10 cellular contexts compared by ENCODE assay signal in the genomic region with DNA sequence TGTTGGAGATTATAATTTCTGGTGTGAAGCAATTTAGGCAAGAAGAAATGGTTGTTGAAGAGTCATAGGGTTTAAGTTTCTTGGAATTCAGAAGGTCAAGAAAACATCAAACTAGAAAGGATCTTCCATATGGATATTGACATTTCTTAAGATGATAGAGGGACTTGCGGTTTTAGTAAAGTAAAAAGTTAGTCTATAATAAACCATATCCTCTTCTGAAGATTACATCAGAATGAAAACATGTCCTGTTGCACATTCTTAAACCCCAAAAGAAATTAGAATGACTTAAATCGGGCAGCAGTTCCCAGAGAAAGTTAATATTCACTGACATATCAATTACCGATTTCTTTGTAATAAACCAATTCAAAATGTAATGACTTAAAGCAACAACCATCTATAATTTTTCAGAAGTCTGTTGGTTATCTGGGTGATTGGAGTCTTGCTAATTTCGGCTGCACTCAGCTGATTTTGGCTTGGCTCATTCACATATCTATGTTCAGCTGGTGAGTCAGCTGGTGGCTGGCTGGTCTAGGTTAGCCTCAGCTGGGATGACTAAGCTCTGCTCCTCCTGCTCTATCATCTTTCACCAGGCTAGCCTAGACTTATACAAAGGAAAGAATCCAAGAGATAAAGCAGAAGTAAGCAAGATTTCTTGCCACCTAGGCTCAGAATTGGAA. TPM values are rescaled to one million over a fixed set of nuclear protein-coding genes. Genes with fewer than 3 reads are reported as not detected.
DNase-seq lines count a peak whose midpoint lies in the region; ATAC-seq, FAIRE-seq and TF ChIP-seq lines count a peak whose summit lies in the region.
"Had no signal": no experiment of that assay in that cellular context is flagged by ENCODE, and none has a peak within 500 bp of the region (broad histone marks: within the 10 kb centered on the region; RNA-seq: fewer than 3 reads in every experiment).

No MANE protein-coding gene starts in this region.

- CTCF ChIA-PET in activated naive CD4-positive, alpha-beta T cell treated with anti-CD3 and anti-CD28 coated beads, Interleukin-2, amount 10 ng/mL, durations not matched to agents 7 days and 5 days (lab: Charles Lee): no interaction called here

- no peaks in the 10 kb centered on the region for H3K36me3 ChIP-seq in small intestine (ENCODE audit: control insufficient read depth in 2 of 2, insufficient read depth in 2 of 2, low read length in 2 of 2)
- H3K36me3 ChIP-seq in sigmoid colon: no peaks in the 10 kb centered on the region
- H3K36me3 ChIP-seq: neural progenitor cell had no signal

- intact Hi-C loops in sigmoid colon (cut with DNase I): no loop called here

- peak; percentile 63 to 76 for ATAC-seq in activated naive CD4-positive, alpha-beta T cell treated with anti-CD3 and anti-CD28 coated beads, Interleukin-2, amount 50 U/mL, for 72 hours

- H3K9me3 ChIP-seq in small intestine (ENCODE audit: control insufficient read depth, low read depth): no peaks in the 10 kb centered on the region
- H3K9me3 ChIP-seq in sigmoid colon: no peaks in the 10 kb centered on the region

- H3K27ac Mint-ChIP-seq in activated naive CD4-positive, alpha-beta T cell treated with anti-CD3 and anti-CD28 coated beads, Interleukin-2, amount 50 U/mL, for 72 hours: no peak overlapping the region
- no peak overlapping the region for H3K27ac Mint-ChIP-seq in activated naive CD4-positive, alpha-beta T cell treated with anti-CD3 and anti-CD28 coated beads, Interleukin-2, amount 10 ng/mL, durations not matched to agents 7 days and 5 days
- no peak overlapping the region for H3K27ac Mint-ChIP-seq in endothelial cell (ENCODE audit: unreplicated experiment)
- H3K27ac Mint-ChIP-seq: neural progenitor cell had no signal

- H3K4me3 ChIP-seq in fibroblast of pulmonary artery (replicated peaks; ENCODE audit: low read depth, low read length) (no peak overlapping the region), small intestine (ENCODE audit: low read depth in 1 of 2, low read length in 2 of 2) (no peak overlapping the region), sigmoid colon (no peak overlapping the region)
- H3K4me3 ChIP-seq: neural progenitor cell had no signal

- peaks cover 4% of the 10 kb centered on the region for H3K27me3 Mint-ChIP-seq in activated naive CD4-positive, alpha-beta T cell treated with anti-CD3 and anti-CD28 coated beads, Interleukin-2, amount 10 ng/mL, durations not matched to agents 7 days and 5 days
- H3K27me3 Mint-ChIP-seq in endothelial cell (ENCODE audit: unreplicated experiment): peaks cover 2% of the 10 kb centered on the region

- WGBS in small intestine, 3 donors: 63 to 73% (median 69%) methylated on average over 4 of the region's 4 CpGs
- 64 to 77% methylated on average over 4 of the region's 4 CpGs for WGBS in sigmoid colon, 2 donors

- peaks cover 0 to 19% of the 10 kb centered on the region in 2 donors for H3K9me3 Mint-ChIP-seq in activated naive CD4-positive, alpha-beta T cell treated with anti-CD3 and anti-CD28 coated beads, Interleukin-2, amount 50 U/mL, for 72 hours
- H3K9me3 Mint-ChIP-seq in activated naive CD4-positive, alpha-beta T cell treated with anti-CD3 and anti-CD28 coated beads, Interleukin-2, amount 10 ng/mL, durations not matched to agents 7 days and 5 days: peaks cover 16% of the 10 kb centered on the region
- H3K9me3 Mint-ChIP-seq in endothelial cell (ENCODE audit: unreplicated experiment): no peaks in the 10 kb centered on the region

- H3K27ac ChIP-seq in small intestine (ENCODE audit: low read depth in 1 of 2, low read length in 1 of 2) (no peak overlapping the region), sigmoid colon (no peak overlapping the region)
- H3K27ac ChIP-seq: neural progenitor cell had no signal

- H3K4me1 Mint-ChIP-seq in activated naive CD4-positive, alpha-beta T cell treated with anti-CD3 and anti-CD28 coated beads, Interleukin-2, amount 10 ng/mL, durations not matched to agents 7 days and 5 days: peaks cover 9% of the 10 kb centered on the region
- no peaks in the 10 kb centered on the region for H3K4me1 Mint-ChIP-seq in endothelial cell (ENCODE audit: unreplicated experiment)
- H3K4me1 Mint-ChIP-seq: neural progenitor cell had no signal

- TF ChIP-seq POLR2A in sigmoid colon (IDR thresholded peaks at IDR 0.05): no peak

- FAIRE-seq in small intestine (lab: Jason Lieb, UNC): no peak

- peaks cover 0 to 7% of the 10 kb centered on the region in 2 donors for H3K36me3 Mint-ChIP-seq in activated naive CD4-positive, alpha-beta T cell treated with anti-CD3 and anti-CD28 coated beads, Interleukin-2, amount 50 U/mL, for 72 hours
- peaks cover 7% of the 10 kb centered on the region for H3K36me3 Mint-ChIP-seq in activated naive CD4-positive, alpha-beta T cell treated with anti-CD3 and anti-CD28 coated beads, Interleukin-2, amount 10 ng/mL, durations not matched to agents 7 days and 5 days
- no peaks in the 10 kb centered on the region for H3K36me3 Mint-ChIP-seq in endothelial cell (ENCODE audit: low read depth, unreplicated experiment)
- H3K36me3 Mint-ChIP-seq: neural progenitor cell had no signal

- peak in 1 of 2 donors; percentile 1 for DNase-seq in activated naive CD4-positive, alpha-beta T cell treated with anti-CD3 and anti-CD28 coated beads, Interleukin-2, amount 50 U/mL, for 72 hours (ENCODE audit: low spot score in 2 of 2)
- DNase-seq in activated naive CD4-positive, alpha-beta T cell treated with anti-CD3 and anti-CD28 coated beads, Interleukin-2, amount 10 ng/mL, durations not matched to agents 7 days and 5 days: no peak
- DNase-seq in RPMI7951 (ENCODE audit: low read depth) (peak; percentile 91), fibroblast of pulmonary artery (ENCODE audit: low read depth) (peak; percentile 79), endothelial cell (ENCODE audit: low spot score) (no peak), small intestine (no peak), sigmoid colon (no peak)
- peak; percentile 5 for DNase-seq in stimulated activated CD4-positive, alpha-beta T cell treated with anti-CD3 and anti-CD28 coated beads, Interleukin-4, amount 100 ng/mL, for 24 hours
- DNase-seq: GF-D8 had no signal

- H3K4me1 ChIP-seq in small intestine (ENCODE audit: control insufficient read depth in 2 of 2, insufficient read depth in 1 of 2, low read depth in 1 of 2, low read length in 1 of 2) (no peaks in the 10 kb centered on the region), sigmoid colon (no peaks in the 10 kb centered on the region)
- H3K4me1 ChIP-seq: neural progenitor cell had no signal

- no peak for TF ChIP-seq EP300 in sigmoid colon (IDR thresholded peaks at IDR 0.05)

- H3K4me3 Mint-ChIP-seq in activated naive CD4-positive, alpha-beta T cell treated with anti-CD3 and anti-CD28 coated beads, Interleukin-2, amount 10 ng/mL, durations not matched to agents 7 days and 5 days: no peak overlapping the region
- no peak overlapping the region for H3K4me3 Mint-ChIP-seq in endothelial cell (ENCODE audit: unreplicated experiment)
- H3K4me3 Mint-ChIP-seq: neural progenitor cell had no signal

- TF ChIP-seq CTCF in fibroblast of pulmonary artery (IDR thresholded peaks at IDR 0.05; ENCODE audit: low read length, missing control alignments) (no peak), endothelial cell (IDR thresholded peaks at IDR 0.05; ENCODE audit: unreplicated experiment) (no peak), sigmoid colon (IDR thresholded peaks at IDR 0.05) (no peak)

- H3K27me3 ChIP-seq in small intestine (ENCODE audit: control insufficient read depth in 2 of 2, insufficient read depth in 2 of 2, low read length in 2 of 2) (no peaks in the 10 kb centered on the region), sigmoid colon (peaks cover 0 to under 1% (median 0%) of the 10 kb centered on the region in 3 donors)
- H3K27me3 ChIP-seq: neural progenitor cell had no signal

RNA-seq across cellular contexts. Expression of a gene that starts 24.4 kb away (rescaled TPM):
- 10 to 100 TPM in 1 of 2 donors, 1 to 10 TPM in 1; 8.1 to 20.5 TPM for total RNA-seq in activated naive CD4-positive, alpha-beta T cell treated with anti-CD3 and anti-CD28 coated beads, Interleukin-2, amount 50 U/mL, for 72 hours
- total RNA-seq in RPMI7951 (2014; rRNA removed; shearing (Covaris generic)): 130 and 157 TPM in 2 replicates
- 13.4 TPM for total RNA-seq in endothelial cell (ENCODE audit: unreplicated experiment)
- 10 to 100 TPM in 2 of 3 donors, 1 to 10 TPM in 1; 9.2 to 17.1 (median 12.1) TPM for polyA plus RNA-seq in small intestine
- total RNA-seq in sigmoid colon: 10 to 100 TPM; 32.4 to 55.3 (median 45.2) TPM
- 10 to 100 TPM; 16.5 to 37.2 (median 34.8) TPM for polyA plus RNA-seq in sigmoid colon

Comparison
In these comparisons a context has a peak if more than half of its experiments do, and no peak if none do; other contexts are left out.
1. DNase-seq: peak in RPMI7951 (single experiment), fibroblast of pulmonary artery (single experiment) and stimulated activated CD4-positive, alpha-beta T cell treated with anti-CD3 and anti-CD28 coated beads, Interleukin-4, amount 100 ng/mL, for 24 hours (single experiment); none in activated naive CD4-positive, alpha-beta T cell treated with anti-CD3 and anti-CD28 coated beads, Interleukin-2, amount 10 ng/mL, durations not matched to agents 7 days and 5 days (single experiment), endothelial cell (single experiment), small intestine (single experiment) and sigmoid colon (single experiment).